In the genomic region with DNA sequence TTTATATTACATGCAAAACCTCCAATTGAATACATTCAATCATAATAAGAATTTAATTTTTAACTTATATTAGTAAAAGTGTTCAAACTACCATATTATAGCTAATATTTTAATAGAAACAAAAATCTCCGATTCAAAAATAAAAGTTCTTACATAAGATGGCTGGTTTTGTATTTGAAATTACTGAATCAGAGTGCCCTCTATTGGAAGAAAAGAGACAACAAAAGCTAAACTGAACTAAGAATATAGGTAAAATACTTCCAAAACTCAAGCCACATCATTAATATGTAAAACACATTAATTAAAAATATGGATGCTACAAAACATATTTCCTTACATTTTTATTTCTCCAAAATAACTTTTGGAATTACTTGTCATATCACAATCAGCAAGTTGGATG, we compare ENCODE assay signal across 2 cellular contexts.
TF ChIP-seq lines count a peak whose summit lies in the region.

No MANE protein-coding gene starts in this region.

TF ChIP-seq in endothelial cell of umbilical vein, 7 proteins besides CTCF, POLR2A, EP300 and RAD21 (continued from another document):
- TF ChIP-seq JUN (IDR thresholded peaks at IDR 0.05; ENCODE audit: borderline replicate concordance, insufficient read depth, insufficient read length, low read depth) = no peak
- no peak for TF ChIP-seq GATA2 (IDR thresholded peaks at IDR 0.05; ENCODE audit: insufficient read depth, insufficient read length, low read depth, low read length)

TF ChIP-seq in HEK293T, 16 proteins besides CTCF, POLR2A, EP300 and RAD21 (continued from another document):
- TF ChIP-seq, protein P1, sequence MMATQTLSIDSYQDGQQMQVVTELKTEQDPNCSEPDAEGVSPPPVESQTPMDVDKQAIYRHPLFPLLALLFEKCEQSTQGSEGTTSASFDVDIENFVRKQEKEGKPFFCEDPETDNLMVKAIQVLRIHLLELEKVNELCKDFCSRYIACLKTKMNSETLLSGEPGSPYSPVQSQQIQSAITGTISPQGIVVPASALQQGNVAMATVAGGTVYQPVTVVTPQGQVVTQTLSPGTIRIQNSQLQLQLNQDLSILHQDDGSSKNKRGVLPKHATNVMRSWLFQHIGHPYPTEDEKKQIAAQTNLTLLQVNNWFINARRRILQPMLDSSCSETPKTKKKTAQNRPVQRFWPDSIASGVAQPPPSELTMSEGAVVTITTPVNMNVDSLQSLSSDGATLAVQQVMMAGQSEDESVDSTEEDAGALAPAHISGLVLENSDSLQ (IDR thresholded peaks at IDR 0.05) = no peak
- TF ChIP-seq ARNT (IDR thresholded peaks at IDR 0.05) = no peak
- no peak for TF ChIP-seq FOXK2 (IDR thresholded peaks at IDR 0.05)
- no peak for TF ChIP-seq SUZ12 (IDR thresholded peaks at IDR 0.05)
- TF ChIP-seq L3MBTL2 (conservative IDR thresholded peaks at IDR 0.05) = no peak
- TF ChIP-seq ELF4 (IDR thresholded peaks at IDR 0.05) = no peak
- TF ChIP-seq FOXM1 (IDR thresholded peaks at IDR 0.05; ENCODE audit: borderline replicate concordance) = no peak
- no peak for TF ChIP-seq TARDBP (IDR thresholded peaks at IDR 0.05)
- no peak for TF ChIP-seq BHLHE40 (IDR thresholded peaks at IDR 0.05; ENCODE audit: borderline replicate concordance)
- no peak for TF ChIP-seq NFRKB (IDR thresholded peaks at IDR 0.05)
- no peak for TF ChIP-seq FOXA1 (IDR thresholded peaks at IDR 0.05)
- no peak for TF ChIP-seq ZNF384 (IDR thresholded peaks at IDR 0.05)
- no peak for TF ChIP-seq CTBP1 (IDR thresholded peaks at IDR 0.05; ENCODE audit: borderline replicate concordance)
- no peak for TF ChIP-seq SP1 (IDR thresholded peaks at IDR 0.05)
- no peak for TF ChIP-seq LEF1 (IDR thresholded peaks at IDR 0.05; ENCODE audit: borderline replicate concordance)
